In the genomic region with DNA sequence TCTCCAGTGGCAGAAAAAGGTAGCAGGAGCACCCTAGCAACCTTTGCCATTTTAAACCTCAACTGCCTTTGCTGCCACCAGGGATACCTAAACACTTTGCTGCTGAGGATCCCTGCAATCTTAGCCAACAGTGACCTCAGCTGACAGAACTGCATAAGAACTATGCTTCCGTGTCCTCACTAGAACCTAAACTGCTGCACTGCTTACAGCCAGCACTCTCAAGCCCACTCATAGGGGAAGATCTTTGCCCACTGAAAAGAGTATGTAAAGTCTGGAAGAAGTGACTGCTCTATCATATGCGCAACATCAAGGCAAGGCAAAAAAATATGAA, we compare ENCODE assay signal across 11 cellular contexts.
DNase-seq lines count a peak whose midpoint lies in the region; ATAC-seq and TF ChIP-seq lines count a peak whose summit lies in the region.
"Had no signal": no experiment of that assay in that cellular context is flagged by ENCODE, and none has a peak within 500 bp of the region (broad histone marks: within the 10 kb centered on the region; RNA-seq: fewer than 3 reads in every experiment).

No MANE protein-coding gene starts in this region.

- H3K4me1 ChIP-seq in breast epithelium (no peaks in the 10 kb centered on the region), iPS DF 6.9 (ENCODE audit: control insufficient read depth, insufficient read depth, low read length) (no peaks in the 10 kb centered on the region), upper lobe of right lung (no peaks in the 10 kb centered on the region), uterus (no peaks in the 10 kb centered on the region)
- H3K4me1 ChIP-seq: left ventricle myocardium inferior, SJCRH30 had no signal

- no peaks in the 10 kb centered on the region for H3K27me3 Mint-ChIP-seq in MCF 10A (ENCODE audit: insufficient read depth, unreplicated experiment)
- H3K27me3 Mint-ChIP-seq in activated naive CD4-positive, alpha-beta T cell treated with anti-CD3 and anti-CD28 coated beads for 36 hours (ENCODE audit: low read depth): no peaks in the 10 kb centered on the region

- no CpG with 5 or more reads among the region's 2 CpGs for WGBS in iPS DF 6.9 (ENCODE audit: insufficient coverage, insufficient read length)

- peak; percentile 46 for DNase-seq in MCF 10A (ENCODE audit: unreplicated experiment)
- DNase-seq in breast epithelium (ENCODE audit: low spot score in 2 of 2): no peak
- DNase-seq in RKO (ENCODE audit: low spot score): peak; percentile 9
- peak; percentile 20 for DNase-seq in iPS DF 6.9 (ENCODE audit: low read depth, low spot score)
- DNase-seq in upper lobe of right lung: no peak
- no peak for DNase-seq in activated naive CD4-positive, alpha-beta T cell treated with anti-CD3 and anti-CD28 coated beads for 36 hours
- no peak for DNase-seq in NK-92 (lab: John Stamatoyannopoulos, UW; ENCODE audit: unreplicated experiment)
- DNase-seq in uterus: no peak
- DNase-seq: left ventricle myocardium inferior had no signal

- no peak overlapping the region for H3K4me3 ChIP-seq in breast epithelium
- H3K4me3 ChIP-seq in iPS DF 6.9 (ENCODE audit: low read length): no peak overlapping the region
- no peak overlapping the region for H3K4me3 ChIP-seq in upper lobe of right lung
- H3K4me3 ChIP-seq in uterus: no peak overlapping the region
- H3K4me3 ChIP-seq: left ventricle myocardium inferior, SJCRH30 had no signal

- peaks cover 25% of the 10 kb centered on the region for H3K9me3 Mint-ChIP-seq in MCF 10A (ENCODE audit: unreplicated experiment)
- peaks cover 9% of the 10 kb centered on the region for H3K9me3 Mint-ChIP-seq in activated naive CD4-positive, alpha-beta T cell treated with anti-CD3 and anti-CD28 coated beads for 36 hours

- no peaks in the 10 kb centered on the region for H3K36me3 ChIP-seq in breast epithelium
- no peaks in the 10 kb centered on the region for H3K36me3 ChIP-seq in iPS DF 6.9 (ENCODE audit: control insufficient read depth, insufficient read depth, low read length)
- no peaks in the 10 kb centered on the region for H3K36me3 ChIP-seq in upper lobe of right lung
- no peaks in the 10 kb centered on the region for H3K36me3 ChIP-seq in uterus
- H3K36me3 ChIP-seq: left ventricle myocardium inferior, SJCRH30 had no signal

- intact Hi-C loops in MCF 10A (cut with micrococcal nuclease) (loop anchor here (2.0 to 10.0 kb wide), 3 partner anchors 273 to 1231 kb away; no protein-coding TSS in a partner anchor), breast epithelium (cut with DNase I; ENCODE audit: low total_unique reads) (no loop called here), upper lobe of right lung (cut with DNase I) (no loop called here), uterus (cut with DNase I; ENCODE audit: low total_unique reads) (no loop called here)
- intact Hi-C loops in activated naive CD4-positive, alpha-beta T cell treated with anti-CD3 and anti-CD28 coated beads for 36 hours (cut with micrococcal nuclease): no loop called here

- H3K27ac ChIP-seq in breast epithelium: no peak overlapping the region
- H3K27ac ChIP-seq in iPS DF 6.9 (ENCODE audit: low read length): no peak overlapping the region
- no peak overlapping the region for H3K27ac ChIP-seq in upper lobe of right lung
- H3K27ac ChIP-seq in uterus: no peak overlapping the region
- H3K27ac ChIP-seq: epithelial cell of prostate, left ventricle myocardium inferior, SJCRH30 had no signal

- peak; percentile 13 for TF ChIP-seq CTCF in MCF 10A (IDR thresholded peaks at IDR 0.05; ENCODE audit: unreplicated experiment)
- peak in 1 of 3 donors; percentile 37 for TF ChIP-seq CTCF in breast epithelium (IDR thresholded peaks at IDR 0.05)
- TF ChIP-seq CTCF in upper lobe of right lung (IDR thresholded peaks at IDR 0.05): peak; percentile 7
- no peak for TF ChIP-seq CTCF in uterus (IDR thresholded peaks at IDR 0.05)

- POLR2A ChIA-PET in MCF 10A (lab: Yijun Ruan, JAX): no interaction called here

- ATAC-seq in upper lobe of right lung: peak; percentile 34

- H3K9me3 ChIP-seq in breast epithelium: no peaks in the 10 kb centered on the region
- H3K9me3 ChIP-seq in iPS DF 6.9 (ENCODE audit: control insufficient read depth, insufficient read depth, low read length): no peaks in the 10 kb centered on the region
- no peaks in the 10 kb centered on the region for H3K9me3 ChIP-seq in upper lobe of right lung
- no peaks in the 10 kb centered on the region for H3K9me3 ChIP-seq in uterus
- H3K9me3 ChIP-seq: SJCRH30 had no signal

- no peaks in the 10 kb centered on the region for H3K36me3 Mint-ChIP-seq in MCF 10A (ENCODE audit: insufficient read depth, unreplicated experiment)
- H3K36me3 Mint-ChIP-seq in activated naive CD4-positive, alpha-beta T cell treated with anti-CD3 and anti-CD28 coated beads for 36 hours (ENCODE audit: low read depth): no peaks in the 10 kb centered on the region

- H3K4me3 Mint-ChIP-seq in MCF 10A (ENCODE audit: unreplicated experiment): no peak overlapping the region
- no peak overlapping the region for H3K4me3 Mint-ChIP-seq in activated naive CD4-positive, alpha-beta T cell treated with anti-CD3 and anti-CD28 coated beads for 36 hours

- CTCF ChIA-PET in MCF 10A (lab: Yijun Ruan, JAX): interaction anchor here (0.8 to 2.1 kb wide), 3 partner anchors 274 to 1237 kb away, joined by 4 to 9 read pairs (median 9); no protein-coding TSS in a partner anchor
- CTCF ChIA-PET in activated naive CD4-positive, alpha-beta T cell treated with anti-CD3 and anti-CD28 coated beads for 36 hours (lab: Charles Lee): no interaction called here

- BruUV-seq in MCF 10A (replicated peaks; lab: Mats Ljungman, UMichigan): no TSS peak

- TF ChIP-seq POLR2A in breast epithelium (IDR thresholded peaks at IDR 0.05): no peak
- TF ChIP-seq POLR2A in uterus (IDR thresholded peaks at IDR 0.05): no peak

- H3K4me1 Mint-ChIP-seq in MCF 10A (ENCODE audit: insufficient read depth, unreplicated experiment): no peaks in the 10 kb centered on the region
- H3K4me1 Mint-ChIP-seq in activated naive CD4-positive, alpha-beta T cell treated with anti-CD3 and anti-CD28 coated beads for 36 hours (ENCODE audit: low read depth): no peaks in the 10 kb centered on the region

- H3K27me3 ChIP-seq in breast epithelium (no peaks in the 10 kb centered on the region), iPS DF 6.9 (ENCODE audit: control insufficient read depth, insufficient read depth, low read length) (no peaks in the 10 kb centered on the region), upper lobe of right lung (no peaks in the 10 kb centered on the region), uterus (no peaks in the 10 kb centered on the region)
- H3K27me3 ChIP-seq: SJCRH30 had no signal

- H3K27ac Mint-ChIP-seq in MCF 10A (ENCODE audit: low read depth, unreplicated experiment): no peak overlapping the region
- H3K27ac Mint-ChIP-seq in activated naive CD4-positive, alpha-beta T cell treated with anti-CD3 and anti-CD28 coated beads for 36 hours: no peak overlapping the region

Comparison
In these comparisons a context has a peak if more than half of its experiments do, and no peak if none do; other contexts are left out.
1. DNase-seq: peak in MCF 10A (single experiment), RKO (single experiment) and iPS DF 6.9 (single experiment); none in breast epithelium (0 of 2), upper lobe of right lung (single experiment), activated naive CD4-positive, alpha-beta T cell treated with anti-CD3 and anti-CD28 coated beads for 36 hours (single experiment), NK-92 (single experiment) and uterus (0 of 2).
2. CTCF ChIP-seq: peak in MCF 10A (single experiment) and upper lobe of right lung (single experiment); none in uterus (0 of 4).